In genomic region chr2:65357095-65357958, GRCh38 we compare ENCODE assay signal across 9 cellular contexts.
A peak's percentile ranks its signal among the peaks of the same experiment; 100 is the strongest.
DNase-seq lines count a peak whose midpoint lies in the region; ATAC-seq and TF ChIP-seq lines count a peak whose summit lies in the region.
"Had no signal": no experiment of that assay in that cellular context is flagged by ENCODE, and none has a peak within 500 bp of the region (broad histone marks: within the 10 kb centered on the region; RNA-seq: fewer than 3 reads in every experiment).

No MANE protein-coding gene starts in this region.

- DNase-seq in activated CD4-positive, alpha-beta T cell treated with anti-CD3 and anti-CD28 coated beads, Interleukin-2, amount 10 ng/mL, durations not matched to agents 24 days and 14 days: no peak
- DNase-seq in activated CD4-positive, alpha-beta T cell treated with anti-CD3 and anti-CD28 coated beads, Interleukin-2, amount 50 U/mL, for 4 hours: no peak
- no peak for DNase-seq in progenitor cell of endocrine pancreas (ENCODE audit: low spot score, unreplicated experiment)
- DNase-seq in effector memory CD8-positive, alpha-beta T cell: no peak
- no peak for DNase-seq in NCI-H2196 treated with DMSO at 0.1 percent for 48 hours (lab: John Stamatoyannopoulos, UW; ENCODE audit: unreplicated experiment)
- DNase-seq in mammary epithelial cell: no peak

- H3K27me3 ChIP-seq in KMS-11 (ENCODE audit: insufficient read depth, low read depth) (no peaks in the 10 kb centered on the region), mammary epithelial cell (ENCODE audit: insufficient read depth, low read length) (no peaks in the 10 kb centered on the region)

- no TSS peak for BruUV-seq in mammary epithelial cell (replicated peaks; lab: Mats Ljungman, UMichigan)

- in situ Hi-C loops in mammary epithelial cell (cut with MboI; ENCODE audit: low sequenced_read_pairs in 2 of 2): no loop called here

- no peaks in the 10 kb centered on the region for H3K9me3 Mint-ChIP-seq in activated CD4-positive, alpha-beta T cell treated with anti-CD3 and anti-CD28 coated beads, Interleukin-2, amount 10 ng/mL, durations not matched to agents 24 days and 14 days
- H3K9me3 Mint-ChIP-seq in progenitor cell of endocrine pancreas (ENCODE audit: low read depth): no peaks in the 10 kb centered on the region
- no peaks in the 10 kb centered on the region for H3K9me3 Mint-ChIP-seq in effector memory CD8-positive, alpha-beta T cell

- H3K4me3 Mint-ChIP-seq in activated CD4-positive, alpha-beta T cell treated with anti-CD3 and anti-CD28 coated beads, Interleukin-2, amount 10 ng/mL, durations not matched to agents 24 days and 14 days: peak overlapping the region; percentile 35
- H3K4me3 Mint-ChIP-seq in progenitor cell of endocrine pancreas (ENCODE audit: low read depth): no peak overlapping the region
- no peak overlapping the region for H3K4me3 Mint-ChIP-seq in effector memory CD8-positive, alpha-beta T cell

- H3K9ac ChIP-seq in KMS-11 (peak overlapping the region; percentile 49; the same call in 1 of the 2 replicates), mammary epithelial cell (ENCODE audit: insufficient read depth, low read length) (no peak overlapping the region)

- H3K27ac ChIP-seq in KMS-11 (peak overlapping the region; percentile 91), mammary epithelial cell (ENCODE audit: insufficient read depth, low read depth, low read length) (no peak overlapping the region)

- peaks cover 77% of the 10 kb centered on the region for H3K79me2 ChIP-seq in KMS-11 (ENCODE audit: insufficient read depth, low read depth)
- H3K79me2 ChIP-seq in mammary epithelial cell (ENCODE audit: insufficient read depth, low read length): peaks cover 96% of the 10 kb centered on the region

- no peaks in the 10 kb centered on the region for H3K9me3 ChIP-seq in mammary epithelial cell (replicated peaks; ENCODE audit: insufficient read depth, low read length)

- dilution Hi-C loops in mammary epithelial cell (cut with HindIII; ENCODE audit: low sequenced_read_pairs): loop anchor here (5.0 kb wide), 1 partner anchor 45 kb away; no protein-coding TSS in a partner anchor

- peaks cover 57% of the 10 kb centered on the region for H3K4me1 Mint-ChIP-seq in activated CD4-positive, alpha-beta T cell treated with anti-CD3 and anti-CD28 coated beads, Interleukin-2, amount 10 ng/mL, durations not matched to agents 24 days and 14 days
- peaks cover 13% of the 10 kb centered on the region for H3K4me1 Mint-ChIP-seq in progenitor cell of endocrine pancreas (ENCODE audit: low read depth)
- no peaks in the 10 kb centered on the region for H3K4me1 Mint-ChIP-seq in effector memory CD8-positive, alpha-beta T cell (ENCODE audit: low read depth in 2 of 2)

- H3K27ac Mint-ChIP-seq in activated CD4-positive, alpha-beta T cell treated with anti-CD3 and anti-CD28 coated beads, Interleukin-2, amount 10 ng/mL, durations not matched to agents 24 days and 14 days: peak overlapping the region; percentile 65
- peak overlapping the region; percentile 60 for H3K27ac Mint-ChIP-seq in progenitor cell of endocrine pancreas
- no peak overlapping the region for H3K27ac Mint-ChIP-seq in effector memory CD8-positive, alpha-beta T cell

- peak overlapping the region; percentile 95 for H3K4me2 ChIP-seq in KMS-11
- H3K4me2 ChIP-seq in mammary epithelial cell (ENCODE audit: insufficient read depth, low read depth, low read length): no peak overlapping the region

- CTCF ChIA-PET in mammary epithelial cell (lab: Charles Lee; ENCODE audit: low non-redundant PET): no interaction called here

- intact Hi-C loops in activated CD4-positive, alpha-beta T cell treated with anti-CD3 and anti-CD28 coated beads, Interleukin-2, amount 10 ng/mL, durations not matched to agents 24 days and 14 days (cut with micrococcal nuclease): loop anchor here (5.0 kb wide), 1 partner anchor 35 kb away; no protein-coding TSS in a partner anchor
- intact Hi-C loops in mammary epithelial cell (cut with micrococcal nuclease): no loop called here

- H3K36me3 Mint-ChIP-seq in activated CD4-positive, alpha-beta T cell treated with anti-CD3 and anti-CD28 coated beads, Interleukin-2, amount 10 ng/mL, durations not matched to agents 24 days and 14 days (ENCODE audit: low read depth): no peaks in the 10 kb centered on the region
- H3K36me3 Mint-ChIP-seq in progenitor cell of endocrine pancreas (ENCODE audit: insufficient read depth): no peaks in the 10 kb centered on the region
- H3K36me3 Mint-ChIP-seq in effector memory CD8-positive, alpha-beta T cell (ENCODE audit: insufficient read depth): no peaks in the 10 kb centered on the region

- peaks cover 8% of the 10 kb centered on the region for H3K27me3 Mint-ChIP-seq in activated CD4-positive, alpha-beta T cell treated with anti-CD3 and anti-CD28 coated beads, Interleukin-2, amount 10 ng/mL, durations not matched to agents 24 days and 14 days
- no peaks in the 10 kb centered on the region for H3K27me3 Mint-ChIP-seq in progenitor cell of endocrine pancreas
- no peaks in the 10 kb centered on the region for H3K27me3 Mint-ChIP-seq in effector memory CD8-positive, alpha-beta T cell

- TF ChIP-seq CTCF in KMS-11 (conservative IDR thresholded peaks at IDR 0.05; ENCODE audit: low read depth, low read length) (no peak), progenitor cell of endocrine pancreas (IDR thresholded peaks at IDR 0.05; ENCODE audit: unreplicated experiment) (no peak), mammary epithelial cell (conservative IDR thresholded peaks at IDR 0.05 in 1 of 2, IDR thresholded peaks at IDR 0.05 in 1 of 2; ENCODE audit: extremely low read depth in 1 of 2, insufficient read depth in 1 of 2, low read depth in 1 of 2, low read length in 2 of 2) (no peak)

- H3K4me3 ChIP-seq in KMS-11 (IDR thresholded peaks at IDR 0.05; ENCODE audit: insufficient read depth, low read depth, low read length) (peak overlapping the region; percentile 23), mammary epithelial cell (replicated peaks in 1 of 3; ENCODE audit: insufficient read depth in 1 of 3, low read depth in 2 of 3, low read length in 3 of 3) (no peak overlapping the region)

- H4K20me1 ChIP-seq in KMS-11 (ENCODE audit: insufficient read depth) (no peaks in the 10 kb centered on the region), mammary epithelial cell (ENCODE audit: insufficient read depth, low read length) (no peaks in the 10 kb centered on the region)

- H3K36me3 ChIP-seq in KMS-11 (ENCODE audit: insufficient read depth): no peaks in the 10 kb centered on the region
- no peaks in the 10 kb centered on the region for H3K36me3 ChIP-seq in mammary epithelial cell (ENCODE audit: insufficient read depth, low read length)

- H3K4me1 ChIP-seq in KMS-11 (ENCODE audit: low read depth, poor library complexity, severe bottlenecking) (peaks cover 85% of the 10 kb centered on the region), mammary epithelial cell (ENCODE audit: insufficient read depth, low read length) (peaks cover 49% of the 10 kb centered on the region)

- peak; percentile 44 for ATAC-seq in HG02571 (IDR thresholded peaks at IDR 0.05; ENCODE audit: unreplicated experiment)
- ATAC-seq in effector memory CD8-positive, alpha-beta T cell (replicated peaks): no peak
- ATAC-seq: HCT116 had no signal

- WGBS in mammary epithelial cell (ENCODE audit: low coverage, missing lambda C conversion rate): 98% methylated on average over 7 of the region's 9 CpGs

- H2AFZ ChIP-seq in KMS-11 (ENCODE audit: low read depth): peak overlapping the region; percentile 9; the same call in 1 of the 2 replicates
- H2AFZ ChIP-seq in mammary epithelial cell (ENCODE audit: low read depth, low read length): no peak overlapping the region

Comparison
In these comparisons a context has a peak if more than half of its experiments do, and no peak if none do; other contexts are left out.
1. H3K27ac Mint-ChIP-seq: peak in activated CD4-positive, alpha-beta T cell treated with anti-CD3 and anti-CD28 coated beads, Interleukin-2, amount 10 ng/mL, durations not matched to agents 24 days and 14 days (single experiment) and progenitor cell of endocrine pancreas (single experiment); none in effector memory CD8-positive, alpha-beta T cell (0 of 2).